Comparison of ENCODE assay signal across 15 cellular contexts in the genomic region with DNA sequence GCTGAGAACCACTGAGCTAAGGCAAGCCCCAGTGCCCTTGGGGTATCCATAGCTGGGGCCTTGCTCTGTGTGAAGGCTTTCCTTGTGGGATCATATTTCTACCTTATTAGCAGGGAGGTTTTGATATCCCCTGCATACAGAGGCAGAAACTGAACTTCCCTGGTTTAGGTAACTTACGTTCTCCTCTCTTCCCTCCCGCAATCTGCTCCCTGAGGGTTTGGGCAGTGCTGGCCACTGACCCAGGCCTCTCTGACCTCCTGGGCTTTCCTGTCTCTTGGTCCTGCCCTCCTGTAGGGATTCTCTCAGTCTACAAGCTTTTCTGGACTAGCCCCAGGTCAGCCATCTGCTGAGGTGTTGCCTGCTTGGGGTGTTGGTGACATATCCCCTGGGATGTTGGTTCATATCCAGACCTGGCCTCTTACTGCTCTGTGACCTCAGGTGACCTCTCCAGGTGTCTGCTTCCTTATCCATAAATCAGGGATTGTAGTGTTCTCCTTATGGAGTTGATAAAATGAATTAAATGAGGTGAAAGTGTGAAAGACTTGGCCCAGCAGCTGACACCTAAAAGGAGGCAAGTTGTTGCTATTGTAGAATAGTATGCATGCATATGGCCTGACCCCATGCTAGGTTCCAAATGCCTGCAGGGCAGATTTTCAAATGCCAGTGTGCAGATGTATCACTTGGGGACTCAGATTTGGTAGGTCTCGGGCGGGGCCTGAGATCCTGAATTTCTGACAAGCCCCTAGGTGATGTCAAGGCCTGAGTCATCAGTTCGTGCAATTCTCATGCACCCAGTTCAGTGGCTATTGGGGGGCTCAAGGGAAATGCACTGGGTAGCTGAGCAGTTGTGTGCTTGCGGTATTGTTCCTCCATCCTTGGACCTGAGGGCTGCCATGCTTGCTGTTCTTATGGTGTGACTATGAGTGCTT.
"Had no signal": no experiment of that assay in that cellular context is flagged by ENCODE, and none has a peak within 500 bp of the region (broad histone marks: within the 10 kb centered on the region; RNA-seq: fewer than 3 reads in every experiment).

No MANE protein-coding gene starts in this region.

- H3K4me3 Mint-ChIP-seq: activated CD4-positive, alpha-beta T cell treated with anti-CD3 and anti-CD28 coated beads, Interleukin-2, amount 10 ng/mL, durations not matched to agents 7 days and 5 days; activated naive CD4-positive, alpha-beta T cell treated with anti-CD3 and anti-CD28 coated beads, Interleukin-2, amount 10 ng/mL, durations not matched to agents 7 days and 5 days; activated T-helper 17 cell treated with anti-CD3 and anti-CD28 coated beads, Interleukin-2, amount 50 U/mL, for 72 hours; central memory CD8-positive, alpha-beta T cell; dendritic cell treated with granulocyte-macrophage colony-stimulating factor and Interleukin-4, amounts not matched to agents 40 ng/mL and 50 ng/mL, for 4 days; effector memory CD8-positive, alpha-beta T cell; neural crest cell; stimulated activated naive CD8-positive, alpha-beta T cell treated with anti-CD3 and anti-CD28 coated beads, Interleukin-15, amount 100 ng/mL, for 72 hours had no signal

- H3K9me3 Mint-ChIP-seq: activated CD4-positive, alpha-beta T cell treated with anti-CD3 and anti-CD28 coated beads, Interleukin-2, amount 10 ng/mL, durations not matched to agents 7 days and 5 days; activated naive CD4-positive, alpha-beta T cell treated with anti-CD3 and anti-CD28 coated beads, Interleukin-2, amount 10 ng/mL, durations not matched to agents 7 days and 5 days; activated T-helper 17 cell treated with anti-CD3 and anti-CD28 coated beads, Interleukin-2, amount 50 U/mL, for 72 hours; central memory CD8-positive, alpha-beta T cell; dendritic cell treated with granulocyte-macrophage colony-stimulating factor and Interleukin-4, amounts not matched to agents 40 ng/mL and 50 ng/mL, for 4 days; effector memory CD8-positive, alpha-beta T cell; stimulated activated naive CD8-positive, alpha-beta T cell treated with anti-CD3 and anti-CD28 coated beads, Interleukin-15, amount 100 ng/mL, for 72 hours had no signal

- H3K4me1 Mint-ChIP-seq: activated CD4-positive, alpha-beta T cell treated with anti-CD3 and anti-CD28 coated beads, Interleukin-2, amount 10 ng/mL, durations not matched to agents 7 days and 5 days; activated naive CD4-positive, alpha-beta T cell treated with anti-CD3 and anti-CD28 coated beads, Interleukin-2, amount 10 ng/mL, durations not matched to agents 7 days and 5 days; activated T-helper 17 cell treated with anti-CD3 and anti-CD28 coated beads, Interleukin-2, amount 50 U/mL, for 72 hours; central memory CD8-positive, alpha-beta T cell; neural crest cell; stimulated activated naive CD8-positive, alpha-beta T cell treated with anti-CD3 and anti-CD28 coated beads, Interleukin-15, amount 100 ng/mL, for 72 hours had no signal

- H3K27ac Mint-ChIP-seq: activated CD4-positive, alpha-beta T cell treated with anti-CD3 and anti-CD28 coated beads, Interleukin-2, amount 10 ng/mL, durations not matched to agents 7 days and 5 days; activated naive CD4-positive, alpha-beta T cell treated with anti-CD3 and anti-CD28 coated beads, Interleukin-2, amount 10 ng/mL, durations not matched to agents 7 days and 5 days; activated T-helper 17 cell treated with anti-CD3 and anti-CD28 coated beads, Interleukin-2, amount 50 U/mL, for 72 hours; dendritic cell treated with granulocyte-macrophage colony-stimulating factor and Interleukin-4, amounts not matched to agents 40 ng/mL and 50 ng/mL, for 4 days; effector memory CD8-positive, alpha-beta T cell; stimulated activated naive CD8-positive, alpha-beta T cell treated with anti-CD3 and anti-CD28 coated beads, Interleukin-15, amount 100 ng/mL, for 72 hours had no signal

- H3K4me3 ChIP-seq: left lung, testis had no signal

- DNase-seq: activated CD4-positive, alpha-beta T cell treated with anti-CD3 and anti-CD28 coated beads, Interleukin-2, amount 10 ng/mL, durations not matched to agents 7 days and 5 days; activated CD8-positive, alpha-beta memory T cell treated with anti-CD3 and anti-CD28 coated beads for 24 hours; activated naive CD4-positive, alpha-beta T cell treated with anti-CD3 and anti-CD28 coated beads, Interleukin-2, amount 10 ng/mL, durations not matched to agents 7 days and 5 days; effector memory CD8-positive, alpha-beta T cell; erythroblast; glutamatergic neuron; left lung; mesenchymal stem cell; stimulated activated CD4-positive, alpha-beta T cell treated with anti-CD3 and anti-CD28 coated beads, Interleukin-4, amount 100 ng/mL, for 4 hours; stimulated activated naive CD8-positive, alpha-beta T cell treated with anti-CD3 and anti-CD28 coated beads, Interleukin-15, amount 100 ng/mL, for 72 hours; testis had no signal

- H3K36me3 Mint-ChIP-seq: activated naive CD4-positive, alpha-beta T cell treated with anti-CD3 and anti-CD28 coated beads, Interleukin-2, amount 10 ng/mL, durations not matched to agents 7 days and 5 days had no signal

- H3K27me3 Mint-ChIP-seq: activated CD4-positive, alpha-beta T cell treated with anti-CD3 and anti-CD28 coated beads, Interleukin-2, amount 10 ng/mL, durations not matched to agents 7 days and 5 days had no signal

- H3K27ac ChIP-seq: left lung, testis had no signal

- ATAC-seq: activated T-helper 17 cell treated with anti-CD3 and anti-CD28 coated beads, Interleukin-2, amount 50 U/mL, for 72 hours; effector memory CD8-positive, alpha-beta T cell; left lung; stimulated activated naive CD8-positive, alpha-beta T cell treated with anti-CD3 and anti-CD28 coated beads, Interleukin-15, amount 100 ng/mL, for 72 hours had no signal
